In the genomic region with DNA sequence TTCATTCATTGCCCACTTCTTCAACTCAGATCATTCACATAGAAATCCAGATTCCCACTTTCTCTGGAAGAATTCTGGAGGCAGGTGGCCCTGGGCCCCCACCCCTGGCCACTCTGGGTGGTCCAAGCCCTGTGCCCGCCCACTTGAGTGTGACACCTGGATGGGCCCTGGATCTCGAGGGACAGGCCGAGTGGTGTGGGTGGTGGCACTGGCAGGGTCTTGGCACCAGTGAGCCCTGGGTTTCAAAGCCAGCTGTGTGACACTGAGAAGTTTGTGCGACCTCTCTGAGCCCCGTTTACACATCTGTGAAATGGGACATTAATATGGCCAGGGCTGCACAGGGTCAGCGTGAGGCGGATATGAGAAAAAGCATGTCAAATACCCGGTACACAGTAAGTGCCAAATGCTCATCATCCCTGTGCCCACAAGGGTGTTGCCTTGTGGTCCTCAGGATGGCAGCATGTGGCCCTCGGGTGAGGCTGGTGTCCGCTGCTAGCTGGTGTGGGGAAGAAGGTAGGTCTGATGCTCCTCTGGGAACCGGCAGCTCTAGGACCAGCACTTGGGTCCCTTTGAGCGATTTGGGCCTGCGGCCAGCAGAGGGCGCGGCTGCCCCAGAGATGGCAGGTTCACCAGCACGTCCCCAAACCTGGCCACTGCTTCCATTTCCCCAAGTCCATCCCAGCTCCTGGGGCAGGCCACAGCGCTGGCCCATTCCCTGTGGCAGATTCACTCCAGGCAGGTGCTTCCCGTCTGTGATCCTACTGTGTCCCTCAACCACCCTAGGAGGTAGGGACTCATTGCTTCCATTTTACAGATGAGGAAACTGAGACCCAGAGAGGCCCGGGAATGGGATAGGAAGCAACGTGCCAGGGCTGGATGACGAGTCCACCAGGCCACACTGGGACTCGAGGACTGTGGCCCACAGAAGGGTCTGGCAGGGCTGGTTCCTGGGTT, we compare ENCODE assay signal across 8 cellular contexts. TPM values are rescaled to one million over a fixed set of nuclear protein-coding genes. Genes with fewer than 3 reads are reported as not detected.
DNase-seq lines count a peak whose midpoint lies in the region; ATAC-seq and TF ChIP-seq lines count a peak whose summit lies in the region.

No MANE protein-coding gene starts in this region.

- H3K9me3 ChIP-seq in neutrophil, result no peaks in the 10 kb centered on the region

- peaks cover 27% of the 10 kb centered on the region for H3K27me3 ChIP-seq in neutrophil

- peaks cover 24 to 33% of the 10 kb centered on the region in 2 experiments for H3K4me1 ChIP-seq in neutrophil (ENCODE audit: control insufficient read depth in 1 of 2, insufficient read depth in 1 of 2, low read depth in 1 of 2, low read length in 1 of 2)

- no peak for ATAC-seq in HG03442 (IDR thresholded peaks at IDR 0.05; ENCODE audit: unreplicated experiment)

- H3K36me3 ChIP-seq in neutrophil, result no peaks in the 10 kb centered on the region

- DNase-seq in GM03348 (ENCODE audit: low spot score), result peak; percentile 81
- peak in 71 of 76 experiments; percentile 3 to 84 (median 61) for DNase-seq in HUDEP-2 (lab: John Stamatoyannopoulos, UW; ENCODE audit: unreplicated experiment in 76 of 76)
- DNase-seq in RKO (ENCODE audit: low spot score), result peak; percentile 85
- peak; percentile 39 to 47 for DNase-seq in activated T-helper 1 cell treated with anti-CD3 and anti-CD28 coated beads, Interleukin-2, amount 50 U/mL, for 16 hours (ENCODE audit: low read depth in 1 of 2, low spot score in 1 of 2)
- DNase-seq in fibroblast of villous mesenchyme (ENCODE audit: low read depth), result peak; percentile 79
- DNase-seq in stromal cell of bone marrow (ENCODE audit: low read depth), result peak; percentile 21

- peak; percentile 86 for TF ChIP-seq CTCF in fibroblast of villous mesenchyme (IDR thresholded peaks at IDR 0.05; ENCODE audit: insufficient read depth, low read depth, low read length)
- TF ChIP-seq CTCF in neutrophil (IDR thresholded peaks at IDR 0.05), result peak; percentile 88

- H3K4me3 ChIP-seq in fibroblast of villous mesenchyme (ENCODE audit: low read depth, low read length), result no peak overlapping the region
- H3K4me3 ChIP-seq in neutrophil (ENCODE audit: low read depth in 1 of 2, low read length in 1 of 2), result no peak overlapping the region

- H3K27ac ChIP-seq in neutrophil, result no peak overlapping the region

RNA-seq across cellular contexts. Expression of a gene that starts 3.6 kb away (rescaled TPM):
- total RNA-seq in fibroblast of villous mesenchyme, result 3.2 and 6.5 TPM in 2 replicates

RNA-seq across cellular contexts. Expression of a gene that starts 11.4 kb away (rescaled TPM):
- not detected in 2 replicates for total RNA-seq in fibroblast of villous mesenchyme

RNA-seq across cellular contexts. Expression of a gene that starts 57.7 kb away (rescaled TPM):
- 2.6 and 3.2 TPM in 2 replicates for total RNA-seq in fibroblast of villous mesenchyme

Comparison
In these comparisons a context has a peak if more than half of its experiments do, and no peak if none do; other contexts are left out.
1. DNase-seq: peak in every context shown above with its lines; median percentile 85 in RKO; 81 in GM03348; 79 in fibroblast of villous mesenchyme; 61 in HUDEP-2; 43 in activated T-helper 1 cell treated with anti-CD3 and anti-CD28 coated beads, Interleukin-2, amount 50 U/mL, for 16 hours; 21 in stromal cell of bone marrow.